16 cellular contexts compared by ENCODE assay signal in genomic region chr1:29281531-29281930, GRCh38. TPM values are rescaled to one million over a fixed set of nuclear protein-coding genes. Genes with fewer than 3 reads are reported as not detected.
DNase-seq lines count a peak whose midpoint lies in the region; ATAC-seq and TF ChIP-seq lines count a peak whose summit lies in the region.
"Had no signal": no experiment of that assay in that cellular context is flagged by ENCODE, and none has a peak within 500 bp of the region (broad histone marks: within the 10 kb centered on the region; RNA-seq: fewer than 3 reads in every experiment).

No MANE protein-coding gene starts in this region.

- DNase-seq in NCI-H82 (lab: John Stamatoyannopoulos, UW) (peak; percentile 44), NCI-H82 treated with DMSO at 0.1 percent for 48 hours (lab: John Stamatoyannopoulos, UW; ENCODE audit: unreplicated experiment) (no peak), endodermal cell (peak; percentile 38), neural progenitor cell (ENCODE audit: low spot score) (no peak), GM23338 (ENCODE audit: low spot score) (no peak), posterior vena cava (ENCODE audit: low spot score) (no peak), HCEC 1CT (no peak)
- DNase-seq: AML-193; Caco-2; CD8-positive, alpha-beta memory T cell; DND-41; GF-D8; GM23248; H7 had no signal

- H3K9me3 Mint-ChIP-seq in endodermal cell (peaks cover 3% of the 10 kb centered on the region), neural progenitor cell (no peaks in the 10 kb centered on the region), GM23338 (no peaks in the 10 kb centered on the region; the same call in 2 of the 3 replicates)
- H3K9me3 Mint-ChIP-seq: CD8-positive, alpha-beta memory T cell had no signal

- peaks cover 11% of the 10 kb centered on the region for H3K36me3 Mint-ChIP-seq in endodermal cell (ENCODE audit: low read depth)
- H3K36me3 Mint-ChIP-seq in neural progenitor cell = peaks cover 4% of the 10 kb centered on the region
- peaks cover 11% of the 10 kb centered on the region; the same call in 2 of the 3 replicates for H3K36me3 Mint-ChIP-seq in GM23338 (ENCODE audit: low read depth)
- H3K36me3 Mint-ChIP-seq: CD8-positive, alpha-beta memory T cell had no signal

- H3K4me1 Mint-ChIP-seq in endodermal cell = peaks cover 29% of the 10 kb centered on the region
- H3K4me1 Mint-ChIP-seq in neural progenitor cell = peaks cover 33% of the 10 kb centered on the region
- peaks cover 25% of the 10 kb centered on the region for H3K4me1 Mint-ChIP-seq in GM23338

- H3K27ac Mint-ChIP-seq in endodermal cell (no peak overlapping the region), neural progenitor cell (peak overlapping the region; percentile 89), GM23338 (no peak overlapping the region)
- H3K27ac Mint-ChIP-seq: IgD-negative memory B cell had no signal

- H3K27me3 Mint-ChIP-seq in endodermal cell (ENCODE audit: insufficient read depth) (no peaks in the 10 kb centered on the region), neural progenitor cell (ENCODE audit: insufficient read depth, low read depth) (peaks cover 7% of the 10 kb centered on the region), GM23338 (ENCODE audit: insufficient read depth, low read depth, poor library complexity) (peaks cover 11% of the 10 kb centered on the region)

- no peaks in the 10 kb centered on the region for H3K36me3 ChIP-seq in endodermal cell (ENCODE audit: control insufficient read depth, insufficient read depth, low read length)
- H3K36me3 ChIP-seq in neural progenitor cell = no peaks in the 10 kb centered on the region
- H3K36me3 ChIP-seq in GM23338 (ENCODE audit: insufficient read depth) = no peaks in the 10 kb centered on the region
- H3K36me3 ChIP-seq: BLaER1 had no signal

- H3K4me1 ChIP-seq in endodermal cell (ENCODE audit: control insufficient read depth, insufficient read depth, low read length) (peaks cover 6% of the 10 kb centered on the region), neural progenitor cell (peaks cover 17% of the 10 kb centered on the region), GM23338 (ENCODE audit: insufficient read depth) (peaks cover 17% of the 10 kb centered on the region)

- TF ChIP-seq CTCF in endodermal cell (conservative IDR thresholded peaks at IDR 0.05) (no peak), neural progenitor cell (IDR thresholded peaks at IDR 0.05) (no peak), GM23338 (conservative IDR thresholded peaks at IDR 0.05; ENCODE audit: low read depth in 2 of 2) (no peak)

- WGBS in endodermal cell (ENCODE audit: insufficient coverage in 1 of 2, insufficient read length in 1 of 2), 2 experiments = 60 to 77% methylated on average over 1 to 4 of the region's 4 CpGs

- H3K27me3 ChIP-seq in endodermal cell (ENCODE audit: control insufficient read depth, insufficient read depth, low read length, poor library complexity, severe bottlenecking) (no peaks in the 10 kb centered on the region), neural progenitor cell (no peaks in the 10 kb centered on the region), GM23338 (ENCODE audit: insufficient read depth) (no peaks in the 10 kb centered on the region)
- H3K27me3 ChIP-seq: BLaER1 had no signal

- no peak for ATAC-seq in GM23338

- intact Hi-C loops in posterior vena cava (cut with DNase I) = no loop called here

- H3K9ac ChIP-seq in endodermal cell (ENCODE audit: extremely low read depth, low read length, poor library complexity, severe bottlenecking) (no peak overlapping the region), neural progenitor cell (no peak overlapping the region)
- H3K9ac ChIP-seq: BLaER1, GM23248 had no signal

- H3K4me3 Mint-ChIP-seq in endodermal cell (no peak overlapping the region), neural progenitor cell (peak overlapping the region; percentile 23), GM23338 (no peak overlapping the region)
- H3K4me3 Mint-ChIP-seq: CD8-positive, alpha-beta memory T cell had no signal

- H3K4me2 ChIP-seq in neural progenitor cell (no peak overlapping the region), GM23338 (no peak overlapping the region)
- H3K4me2 ChIP-seq: BLaER1 had no signal

- H3K9me3 ChIP-seq in endodermal cell (ENCODE audit: control insufficient read depth, low read length) = no peaks in the 10 kb centered on the region
- no peaks in the 10 kb centered on the region for H3K9me3 ChIP-seq in neural progenitor cell (ENCODE audit: low read depth)
- H3K9me3 ChIP-seq: BLaER1, Caco-2 had no signal

- H2AFZ ChIP-seq in neural progenitor cell (replicated peaks) (no peak overlapping the region), GM23338 (no peak overlapping the region)
- H2AFZ ChIP-seq: GM23248 had no signal

- no peak overlapping the region for H3K4me3 ChIP-seq in endodermal cell (ENCODE audit: low read length)
- H3K4me3 ChIP-seq in neural progenitor cell = no peak overlapping the region
- no peak overlapping the region for H3K4me3 ChIP-seq in GM23338
- H3K4me3 ChIP-seq: BLaER1, GM23248 had no signal

- H3K27ac ChIP-seq in endodermal cell (ENCODE audit: low read depth, low read length) (no peak overlapping the region), neural progenitor cell (no peak overlapping the region), GM23338 (ENCODE audit: low read depth) (no peak overlapping the region)
- H3K27ac ChIP-seq: BLaER1, GM23248 had no signal

- H3K79me2 ChIP-seq in neural progenitor cell (ENCODE audit: low read depth) (no peaks in the 10 kb centered on the region), GM23338 (replicated peaks; ENCODE audit: insufficient read depth) (no peaks in the 10 kb centered on the region)

- no peaks in the 10 kb centered on the region for H4K20me1 ChIP-seq in neural progenitor cell (ENCODE audit: low read depth)
- H4K20me1 ChIP-seq in GM23338 (replicated peaks; ENCODE audit: insufficient read depth) = no peaks in the 10 kb centered on the region
- H4K20me1 ChIP-seq: BLaER1 had no signal

- H3K9me2 ChIP-seq in GM23338 (ENCODE audit: insufficient read depth) = no peaks in the 10 kb centered on the region

- peaks cover 23% of the 10 kb centered on the region for H3F3A ChIP-seq in neural progenitor cell (ENCODE audit: low read depth)
- H3F3A ChIP-seq in GM23338 (replicated peaks; ENCODE audit: low read depth) = peaks cover 6% of the 10 kb centered on the region; the same call in 1 of the 2 replicates

TF ChIP-seq in GM23338, 12 proteins besides CTCF, POLR2A, EP300 and RAD21:
- TF ChIP-seq JUNB (IDR thresholded peaks at IDR 0.05; ENCODE audit: unreplicated experiment) = no peak
- TF ChIP-seq REST (IDR thresholded peaks at IDR 0.05; ENCODE audit: unreplicated experiment) = no peak
- no peak for TF ChIP-seq POLR2AphosphoS5 (IDR thresholded peaks at IDR 0.05; ENCODE audit: low read depth)
- TF ChIP-seq STAT1 (IDR thresholded peaks at IDR 0.05; ENCODE audit: unreplicated experiment) = no peak

RNA-seq across cellular contexts. Expression of gene PTPRU, which starts 45.2 kb away (rescaled TPM):
- total RNA-seq in endodermal cell = 10 to 100 TPM; 49.8 to 73.1 TPM
- polyA plus RNA-seq in endodermal cell (2013, experiment 1 of 2) = 39.5 TPM
- 36.6 TPM for polyA plus RNA-seq in endodermal cell (2013, experiment 2 of 2)
- total RNA-seq in neural progenitor cell (ENCODE audit: low replicate concordance) = 29.5 and 68.9 TPM in 2 replicates
- 69.6 and 105 TPM in 2 replicates for total RNA-seq in GM23338 (2014; rRNA removed; shearing (Covaris generic))
- polyA plus RNA-seq in GM23338 (2016; fragmentation: Nextera tagmentation; extraction: Ambion mirVana) = 7.9 and 8.0 TPM in 2 replicates
- 10 to 100 TPM; 12.3 to 16.5 TPM for total RNA-seq in posterior vena cava
- polyA plus RNA-seq: IgD-negative memory B cell had no signal

RNA-seq across cellular contexts. Expression of gene MECR, which starts 50.8 kb away (rescaled TPM):
- total RNA-seq in endodermal cell (10 to 100 TPM; 33.3 to 38.2 TPM), neural progenitor cell (ENCODE audit: low replicate concordance) (11.7 and 22.0 TPM in 2 replicates), posterior vena cava (10 to 100 TPM; 13.9 to 20.0 TPM)
- polyA plus RNA-seq in endodermal cell (2013, experiment 1 of 2) = 35.9 TPM
- polyA plus RNA-seq in endodermal cell (2013, experiment 2 of 2) = 30.3 TPM
- 14.3 and 25.7 TPM in 2 replicates for total RNA-seq in GM23338 (2014; rRNA removed; shearing (Covaris generic))
- polyA plus RNA-seq in GM23338 (2016; fragmentation: Nextera tagmentation; extraction: Ambion mirVana) = 29.4 and 32.3 TPM in 2 replicates

Comparison
In these comparisons a context has a peak if more than half of its experiments do, and no peak if none do; other contexts are left out.
1. DNase-seq: peak in NCI-H82 (single experiment) and endodermal cell (single experiment); none in NCI-H82 treated with DMSO at 0.1 percent for 48 hours (single experiment), neural progenitor cell (single experiment), GM23338 (single experiment), posterior vena cava (single experiment) and HCEC 1CT (single experiment).